Comparison of ENCODE assay signal across 38 cellular contexts in the genomic region with DNA sequence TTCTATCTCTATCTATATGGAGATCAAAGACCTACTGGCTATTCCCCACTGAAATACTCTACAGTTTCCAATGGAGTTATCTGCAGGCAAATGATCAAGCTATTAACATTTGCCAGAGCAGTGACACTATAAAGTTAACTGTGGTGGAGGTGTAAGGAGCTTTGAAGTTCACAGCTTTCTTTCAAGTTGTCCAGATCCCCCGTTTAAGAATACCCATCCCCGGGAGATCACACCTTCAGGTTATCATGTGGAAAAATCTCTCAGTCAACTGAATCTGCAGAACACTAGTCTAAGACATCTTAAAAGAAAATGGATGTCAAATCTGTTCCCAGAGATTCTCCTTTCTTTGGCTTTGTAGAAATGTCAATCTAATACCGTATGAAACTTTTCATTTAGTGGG.
"Had no signal": no experiment of that assay in that cellular context is flagged by ENCODE, and none has a peak within 500 bp of the region (broad histone marks: within the 10 kb centered on the region; RNA-seq: fewer than 3 reads in every experiment).

No MANE protein-coding gene starts in this region.

- H3K27me3 ChIP-seq: ascending aorta, body of pancreas, brain microvascular endothelial cell had no signal

- FAIRE-seq: TTC549 had no signal

- H3K27me3 Mint-ChIP-seq: activated CD4-positive, alpha-beta memory T cell treated with anti-CD3 and anti-CD28 coated beads, Interleukin-2, amount 10 ng/mL, durations not matched to agents 7 days and 5 days; activated CD4-positive, alpha-beta T cell treated with anti-CD3 and anti-CD28 coated beads for 36 hours; activated CD8-positive, alpha-beta memory T cell treated with anti-CD3 and anti-CD28 coated beads, Interleukin-2, amount 10 ng/mL, durations not matched to agents 7 days and 5 days; activated naive CD4-positive, alpha-beta T cell treated with anti-CD3 and anti-CD28 coated beads, Interleukin-2, amount 10 ng/mL, durations not matched to agents 7 days and 5 days; activated naive CD4-positive, alpha-beta T cell treated with anti-CD3 and anti-CD28 coated beads, Interleukin-2, amount 50 U/mL, for 24 hours; activated naive CD8-positive, alpha-beta T cell; activated naive CD8-positive, alpha-beta T cell treated with anti-CD3 and anti-CD28 coated beads, Interleukin-2, amount 50 U/mL, for 24 hours had no signal

- H3K27ac ChIP-seq: ascending aorta, body of pancreas, brain microvascular endothelial cell, breast epithelium, VCaP had no signal

- DNase-seq: activated CD4-positive, alpha-beta memory T cell treated with anti-CD3 and anti-CD28 coated beads, Interleukin-2, amount 10 ng/mL, durations not matched to agents 7 days and 5 days; activated CD4-positive, alpha-beta T cell treated with anti-CD3 and anti-CD28 coated beads for 1 hour; activated CD4-positive, alpha-beta T cell treated with anti-CD3 and anti-CD28 coated beads for 36 hours; activated CD4-positive, alpha-beta T cell treated with anti-CD3 and anti-CD28 coated beads for 48 hours; activated CD4-positive, alpha-beta T cell treated with anti-CD3 and anti-CD28 coated beads, Interleukin-2, amount 10 ng/mL, durations not matched to agents 7 days and 5 days; activated CD4-positive, alpha-beta T cell treated with anti-CD3 and anti-CD28 coated beads, Interleukin-2, amount 50 U/mL, for 48 hours; activated CD4-positive, CD25-positive, alpha-beta regulatory T cell; activated CD8-positive, alpha-beta memory T cell treated with anti-CD3 and anti-CD28 coated beads for 24 hours; activated CD8-positive, alpha-beta memory T cell treated with anti-CD3 and anti-CD28 coated beads, Interleukin-2, amount 10 ng/mL, durations not matched to agents 7 days and 5 days; activated CD8-positive, alpha-beta memory T cell treated with anti-CD3 and anti-CD28 coated beads, Interleukin-2, amount 50 U/mL, for 48 hours; activated CD8-positive, alpha-beta T cell treated with anti-CD3 and anti-CD28 coated beads, Interleukin-2, amount 10 ng/mL, durations not matched to agents 7 days and 5 days; activated effector memory CD4-positive, alpha-beta T cell treated with Interleukin-2 at 50 U/mL for 16 hours; activated gamma-delta T cell; activated naive CD4-positive, alpha-beta T cell treated with anti-CD3 and anti-CD28 coated beads, Interleukin-2, amount 10 ng/mL, durations not matched to agents 7 days and 5 days; activated naive CD4-positive, alpha-beta T cell treated with Interleukin-2 at 50 U/mL for 16 hours; activated naive CD8-positive, alpha-beta T cell treated with anti-CD3 and anti-CD28 coated beads, Interleukin-2, amount 10 ng/mL, durations not matched to agents 7 days and 5 days; activated naive CD8-positive, alpha-beta T cell treated with anti-CD3 and anti-CD28 coated beads, Interleukin-2, amount 50 U/mL, for 24 hours; activated T-cell treated with anti-CD3 and anti-CD28 coated beads, Interleukin-2, amount 50 U/mL, for 24 hours; activated T-cell treated with anti-CD3 and anti-CD28 coated beads, Interleukin-2, amount 50 U/mL, for 48 hours; amygdala; anterior cingulate cortex; body of pancreas; brain microvascular endothelial cell; central memory CD4-positive, alpha-beta T cell; T-helper 1 cell; T-helper 2 cell; T-helper 9 cell had no signal

- H3K4me3 ChIP-seq: ascending aorta, body of pancreas, breast epithelium had no signal

- H3K36me3 ChIP-seq: ascending aorta, brain microvascular endothelial cell, breast epithelium had no signal

- H3K9me3 Mint-ChIP-seq: activated CD4-positive, alpha-beta memory T cell treated with anti-CD3 and anti-CD28 coated beads, Interleukin-2, amount 10 ng/mL, durations not matched to agents 7 days and 5 days; activated CD4-positive, alpha-beta T cell treated with anti-CD3 and anti-CD28 coated beads, Interleukin-2, amount 10 ng/mL, durations not matched to agents 7 days and 5 days; activated naive CD4-positive, alpha-beta T cell treated with anti-CD3 and anti-CD28 coated beads, Interleukin-2, amount 10 ng/mL, durations not matched to agents 7 days and 5 days; activated naive CD4-positive, alpha-beta T cell treated with anti-CD3 and anti-CD28 coated beads, Interleukin-2, amount 50 U/mL, for 24 hours; activated naive CD8-positive, alpha-beta T cell treated with anti-CD3 and anti-CD28 coated beads, Interleukin-2, amount 10 ng/mL, durations not matched to agents 7 days and 5 days; activated naive CD8-positive, alpha-beta T cell treated with anti-CD3 and anti-CD28 coated beads, Interleukin-2, amount 50 U/mL, for 24 hours; activated T-cell treated with anti-CD3 and anti-CD28 coated beads, Interleukin-2, amount 50 U/mL, for 24 hours; activated T-helper 2 cell treated with anti-CD3 and anti-CD28 coated beads, Interferon-gamma antibody, Interleukin-2, Interleukin-4, amounts not matched to agents 10 μg/mL and 5 μg/mL and 100 μg/mL, durations not matched to agents 14 hours and 24 hours and 36 hours; T-helper 1 cell treated with Interleukin-12 subunit alpha and Interleukin-12 subunit beta and Interleukin-4 antibody, amounts not matched to agents 30 μg/mL and 1 μg/mL, for 36 hours; T-helper 2 cell treated with Interferon-gamma antibody and Interleukin-4, amounts not matched to agents 5 μg/mL and 100 μg/mL, for 36 hours; WTC11 had no signal

- H3K4me1 Mint-ChIP-seq: activated CD4-positive, alpha-beta memory T cell treated with anti-CD3 and anti-CD28 coated beads, Interleukin-2, amount 10 ng/mL, durations not matched to agents 7 days and 5 days; activated CD4-positive, alpha-beta T cell treated with anti-CD3 and anti-CD28 coated beads for 36 hours; activated CD4-positive, alpha-beta T cell treated with anti-CD3 and anti-CD28 coated beads, Interleukin-2, amount 10 ng/mL, durations not matched to agents 7 days and 5 days; activated CD8-positive, alpha-beta memory T cell treated with anti-CD3 and anti-CD28 coated beads, Interleukin-2, amount 10 ng/mL, durations not matched to agents 7 days and 5 days; activated naive CD4-positive, alpha-beta T cell treated with anti-CD3 and anti-CD28 coated beads, Interleukin-2, amount 10 ng/mL, durations not matched to agents 7 days and 5 days; activated naive CD4-positive, alpha-beta T cell treated with anti-CD3 and anti-CD28 coated beads, Interleukin-2, amount 50 U/mL, for 24 hours; activated naive CD8-positive, alpha-beta T cell treated with anti-CD3 and anti-CD28 coated beads, Interleukin-2, amount 10 ng/mL, durations not matched to agents 7 days and 5 days; activated naive CD8-positive, alpha-beta T cell treated with anti-CD3 and anti-CD28 coated beads, Interleukin-2, amount 50 U/mL, for 24 hours had no signal

- H3K4me3 Mint-ChIP-seq: activated CD4-positive, alpha-beta memory T cell treated with anti-CD3 and anti-CD28 coated beads, Interleukin-2, amount 10 ng/mL, durations not matched to agents 7 days and 5 days; activated CD4-positive, alpha-beta T cell treated with anti-CD3 and anti-CD28 coated beads for 36 hours; activated CD4-positive, alpha-beta T cell treated with anti-CD3 and anti-CD28 coated beads, Interleukin-2, amount 10 ng/mL, durations not matched to agents 7 days and 5 days; activated CD8-positive, alpha-beta memory T cell treated with anti-CD3 and anti-CD28 coated beads, Interleukin-2, amount 10 ng/mL, durations not matched to agents 7 days and 5 days; activated CD8-positive, alpha-beta T cell treated with anti-CD3 and anti-CD28 coated beads, Interleukin-2, amount 10 ng/mL, durations not matched to agents 7 days and 5 days; activated naive CD4-positive, alpha-beta T cell treated with anti-CD3 and anti-CD28 coated beads, Interleukin-2, amount 10 ng/mL, durations not matched to agents 7 days and 5 days; activated naive CD4-positive, alpha-beta T cell treated with anti-CD3 and anti-CD28 coated beads, Interleukin-2, amount 50 U/mL, for 24 hours; activated naive CD8-positive, alpha-beta T cell; activated naive CD8-positive, alpha-beta T cell treated with anti-CD3 and anti-CD28 coated beads, Interleukin-2, amount 10 ng/mL, durations not matched to agents 7 days and 5 days; activated naive CD8-positive, alpha-beta T cell treated with anti-CD3 and anti-CD28 coated beads, Interleukin-2, amount 50 U/mL, for 24 hours; activated T-cell treated with anti-CD3 and anti-CD28 coated beads, Interleukin-2, amount 50 U/mL, for 24 hours; T-helper 1 cell treated with Interleukin-12 subunit alpha and Interleukin-12 subunit beta and Interleukin-4 antibody, amounts not matched to agents 30 μg/mL and 1 μg/mL, for 36 hours; T-helper 2 cell treated with Interferon-gamma antibody and Interleukin-4, amounts not matched to agents 5 μg/mL and 100 μg/mL, for 36 hours; WTC11 had no signal

- H3K36me3 Mint-ChIP-seq: activated CD8-positive, alpha-beta memory T cell treated with anti-CD3 and anti-CD28 coated beads, Interleukin-2, amount 10 ng/mL, durations not matched to agents 7 days and 5 days; activated naive CD4-positive, alpha-beta T cell treated with anti-CD3 and anti-CD28 coated beads, Interleukin-2, amount 10 ng/mL, durations not matched to agents 7 days and 5 days; activated naive CD4-positive, alpha-beta T cell treated with anti-CD3 and anti-CD28 coated beads, Interleukin-2, amount 50 U/mL, for 24 hours; activated naive CD8-positive, alpha-beta T cell; activated naive CD8-positive, alpha-beta T cell treated with anti-CD3 and anti-CD28 coated beads, Interleukin-2, amount 10 ng/mL, durations not matched to agents 7 days and 5 days; WTC11 had no signal

- H3K4me1 ChIP-seq: ascending aorta, body of pancreas, breast epithelium had no signal

- H3K9me3 ChIP-seq: ascending aorta, body of pancreas, breast epithelium had no signal

- H3K27ac Mint-ChIP-seq: activated CD4-positive, alpha-beta memory T cell treated with anti-CD3 and anti-CD28 coated beads, Interleukin-2, amount 10 ng/mL, durations not matched to agents 7 days and 5 days; activated CD4-positive, alpha-beta T cell treated with anti-CD3 and anti-CD28 coated beads for 36 hours; activated CD4-positive, alpha-beta T cell treated with anti-CD3 and anti-CD28 coated beads, Interleukin-2, amount 10 ng/mL, durations not matched to agents 7 days and 5 days; activated CD8-positive, alpha-beta memory T cell treated with anti-CD3 and anti-CD28 coated beads, Interleukin-2, amount 10 ng/mL, durations not matched to agents 7 days and 5 days; activated CD8-positive, alpha-beta T cell treated with anti-CD3 and anti-CD28 coated beads, Interleukin-2, amount 10 ng/mL, durations not matched to agents 7 days and 5 days; activated naive CD4-positive, alpha-beta T cell treated with anti-CD3 and anti-CD28 coated beads, Interleukin-2, amount 10 ng/mL, durations not matched to agents 7 days and 5 days; activated naive CD4-positive, alpha-beta T cell treated with anti-CD3 and anti-CD28 coated beads, Interleukin-2, amount 50 U/mL, for 24 hours; activated naive CD8-positive, alpha-beta T cell; activated naive CD8-positive, alpha-beta T cell treated with anti-CD3 and anti-CD28 coated beads, Interleukin-2, amount 10 ng/mL, durations not matched to agents 7 days and 5 days; activated naive CD8-positive, alpha-beta T cell treated with anti-CD3 and anti-CD28 coated beads, Interleukin-2, amount 50 U/mL, for 24 hours; activated T-cell treated with anti-CD3 and anti-CD28 coated beads, Interleukin-2, amount 50 U/mL, for 24 hours; activated T-helper 2 cell treated with anti-CD3 and anti-CD28 coated beads, Interferon-gamma antibody, Interleukin-2, Interleukin-4, amounts not matched to agents 10 μg/mL and 5 μg/mL and 100 μg/mL, durations not matched to agents 14 hours and 24 hours and 36 hours; T-helper 1 cell treated with Interleukin-12 subunit alpha and Interleukin-12 subunit beta and Interleukin-4 antibody, amounts not matched to agents 30 μg/mL and 1 μg/mL, for 36 hours; T-helper 2 cell treated with Interferon-gamma antibody and Interleukin-4, amounts not matched to agents 5 μg/mL and 100 μg/mL, for 36 hours; WTC11 had no signal

- ATAC-seq: activated CD4-positive, alpha-beta T cell treated with anti-CD3 and anti-CD28 coated beads for 36 hours; activated CD4-positive, CD25-positive, alpha-beta regulatory T cell treated with anti-CD3 and anti-CD28 coated beads, Interleukin-2, amount 50 U/mL, for 24 hours; activated CD8-positive, alpha-beta memory T cell treated with anti-CD3 and anti-CD28 coated beads, Interleukin-2, amount 10 ng/mL, durations not matched to agents 7 days and 5 days; activated CD8-positive, alpha-beta T cell treated with anti-CD3 and anti-CD28 coated beads, Interleukin-2, amount 10 ng/mL, durations not matched to agents 7 days and 5 days; activated naive CD8-positive, alpha-beta T cell treated with anti-CD3 and anti-CD28 coated beads, Interleukin-2, amount 50 U/mL, for 24 hours; body of pancreas; WTC11 had no signal
